In the genomic region with DNA sequence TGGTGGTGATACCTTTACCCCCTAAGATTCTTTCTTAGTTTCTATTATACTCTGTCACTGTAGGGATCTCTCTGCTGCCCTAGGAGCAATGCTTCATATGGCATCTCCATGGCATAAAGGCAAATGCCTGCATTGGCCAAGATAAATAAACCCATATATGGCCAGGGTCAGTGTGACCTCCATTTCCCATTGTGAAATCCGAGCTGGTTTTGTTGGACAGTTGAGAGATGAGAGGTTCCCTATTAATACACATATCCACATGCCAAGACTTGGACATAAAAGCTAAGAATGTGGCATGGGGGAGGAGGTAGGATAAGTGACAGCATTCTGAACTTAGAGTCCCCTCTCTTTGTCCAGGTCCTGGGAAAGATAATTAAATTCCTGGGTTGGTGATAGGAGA, we compare ENCODE assay signal across 18 cellular contexts. TPM values are rescaled to one million over a fixed set of nuclear protein-coding genes. Genes with fewer than 3 reads are reported as not detected.
DNase-seq lines count a peak whose midpoint lies in the region; ATAC-seq and TF ChIP-seq lines count a peak whose summit lies in the region.
"Had no signal": no experiment of that assay in that cellular context is flagged by ENCODE, and none has a peak within 500 bp of the region (broad histone marks: within the 10 kb centered on the region; RNA-seq: fewer than 3 reads in every experiment).

No MANE protein-coding gene starts in this region.

- H3K79me2 ChIP-seq in osteoblast (ENCODE audit: insufficient read depth, low read length), result no peaks in the 10 kb centered on the region

- H3K4me3 ChIP-seq in MG63 (no peak overlapping the region), fibroblast of mammary gland (ENCODE audit: control insufficient read depth, low read depth, low read length) (no peak overlapping the region), osteoblast (ENCODE audit: insufficient read depth, low read length) (no peak overlapping the region), SJCRH30 (no peak overlapping the region)
- H3K4me3 ChIP-seq: smooth muscle cell had no signal

- H2AFZ ChIP-seq in osteoblast (ENCODE audit: low read length), result no peak overlapping the region

- H3K27me3 ChIP-seq in MG63, result no peaks in the 10 kb centered on the region
- peaks cover 34% of the 10 kb centered on the region for H3K27me3 ChIP-seq in osteoblast (ENCODE audit: insufficient read depth, low read length)
- no peaks in the 10 kb centered on the region for H3K27me3 ChIP-seq in SJCRH30

- peaks cover 12% of the 10 kb centered on the region for H3K4me1 ChIP-seq in osteoblast (ENCODE audit: insufficient read depth, low read length)
- H3K4me1 ChIP-seq in SJCRH30, result peaks cover 42% of the 10 kb centered on the region

- H3K9me3 ChIP-seq in MG63, result no peaks in the 10 kb centered on the region
- H3K9me3 ChIP-seq in osteoblast (ENCODE audit: low read depth, low read length), result no peaks in the 10 kb centered on the region
- H3K9me3 ChIP-seq in SJCRH30 (replicated peaks), result no peaks in the 10 kb centered on the region

- no peaks in the 10 kb centered on the region for H4K20me1 ChIP-seq in osteoblast (ENCODE audit: insufficient read depth, low read length)

- TF ChIP-seq CTCF in fibroblast of mammary gland (conservative IDR thresholded peaks at IDR 0.05; ENCODE audit: control insufficient read depth, insufficient read depth, low read depth, low read length), result no peak
- TF ChIP-seq CTCF in osteoblast (IDR thresholded peaks at IDR 0.05; ENCODE audit: extremely low read depth, low read depth, low read length), result no peak

- H3K36me3 ChIP-seq in MG63 (no peaks in the 10 kb centered on the region), osteoblast (ENCODE audit: insufficient read depth, low read length) (no peaks in the 10 kb centered on the region), SJCRH30 (no peaks in the 10 kb centered on the region)

- H3K4me2 ChIP-seq in osteoblast (ENCODE audit: insufficient read depth, low read length), result peak overlapping the region; percentile 47
- H3K4me2 ChIP-seq: smooth muscle cell had no signal

- H3K27ac ChIP-seq in osteoblast (ENCODE audit: low read depth, low read length) (no peak overlapping the region), SJCRH30 (no peak overlapping the region)

- DNase-seq in EH (ENCODE audit: low read depth) (peak; percentile 89), MG63 (peak; percentile 35), fibroblast of mammary gland (ENCODE audit: low read depth) (peak; percentile 45), osteoblast (ENCODE audit: insufficient read length, low spot score, missing footprints) (peak; percentile 59), NCI-H345 treated with DMSO at 0.1 percent for 48 hours (lab: John Stamatoyannopoulos, UW; ENCODE audit: unreplicated experiment) (no peak), SJCRH30 (no peak)
- DNase-seq: activated CD4-positive, alpha-beta T cell treated with anti-CD3 and anti-CD28 coated beads, Interleukin-2, amount 50 U/mL, for 1 hour; activated naive CD8-positive, alpha-beta T cell treated with anti-CD3 and anti-CD28 coated beads, Interleukin-2, amount 50 U/mL, for 24 hours; activated T-cell treated with anti-CD3 and anti-CD28 coated beads, Interleukin-2, amount 50 U/mL, for 4 hours; CD4-positive, CD25-positive, alpha-beta regulatory T cell; NCI-H1092; NCI-H2171 treated with DMSO at 0.1 percent for 48 hours; stimulated activated naive CD8-positive, alpha-beta T cell treated with anti-CD3 and anti-CD28 coated beads, Interleukin-15, Interleukin-2, amounts not matched to agents 100 U/mL and 50 U/mL, for 24 hours had no signal

- no peak for ATAC-seq in HG03565 (IDR thresholded peaks at IDR 0.05; ENCODE audit: unreplicated experiment)
- ATAC-seq: activated naive CD8-positive, alpha-beta T cell treated with anti-CD3 and anti-CD28 coated beads, Interleukin-2, amount 50 U/mL, for 24 hours; activated T-cell treated with anti-CD3 and anti-CD28 coated beads, Interleukin-2, amount 50 U/mL, for 4 hours; stimulated activated naive CD8-positive, alpha-beta T cell treated with anti-CD3 and anti-CD28 coated beads, Interleukin-15, Interleukin-2, amounts not matched to agents 100 U/mL and 50 U/mL, for 24 hours had no signal

RNA-seq across cellular contexts. Expression of a gene that starts 1.4 kb away (rescaled TPM):
- 991 and 1,067 TPM in 2 replicates for total RNA-seq in MG63 (2014; rRNA removed; shearing (Covaris generic); ENCODE audit: low replicate concordance)
- total RNA-seq in osteoblast, result 299 and 306 TPM in 2 replicates
- 248 and 262 TPM in 2 replicates for total RNA-seq in SJCRH30 (2014; rRNA removed; shearing (Covaris generic))

RNA-seq across cellular contexts. Expression of a gene that starts 15.6 kb away (rescaled TPM):
- total RNA-seq in MG63 (2014; rRNA removed; shearing (Covaris generic); ENCODE audit: low replicate concordance), result not detected in 2 replicates
- total RNA-seq in osteoblast, result not detected in 2 replicates
- total RNA-seq in SJCRH30 (2014; rRNA removed; shearing (Covaris generic)), result not detected in 2 replicates
- total RNA-seq: activated T-cell treated with anti-CD3 and anti-CD28 coated beads, Interleukin-2, amount 50 U/mL, for 4 hours; CD4-positive, CD25-positive, alpha-beta regulatory T cell; epithelial cell of proximal tubule; G401; H1; smooth muscle cell had no signal

RNA-seq across cellular contexts. Expression of a gene that starts 30.2 kb away (rescaled TPM):
- total RNA-seq in MG63 (2014; rRNA removed; shearing (Covaris generic); ENCODE audit: low replicate concordance), result 208 and 217 TPM in 2 replicates
- total RNA-seq in osteoblast, result 88.3 and 98.1 TPM in 2 replicates
- 114 and 129 TPM in 2 replicates for total RNA-seq in SJCRH30 (2014; rRNA removed; shearing (Covaris generic))

RNA-seq across cellular contexts. Expression of a gene that starts 35.7 kb away (rescaled TPM):
- not detected in 2 replicates for total RNA-seq in MG63 (2014; rRNA removed; shearing (Covaris generic); ENCODE audit: low replicate concordance)
- under 0.01 TPM in 2 replicates for total RNA-seq in osteoblast
- 0.04 TPM in 1 of 2 replicates, not detected in the other for total RNA-seq in SJCRH30 (2014; rRNA removed; shearing (Covaris generic))
- total RNA-seq: epithelial cell of proximal tubule, G401, H1 had no signal

Comparison
In these comparisons a context has a peak if more than half of its experiments do, and no peak if none do; other contexts are left out.
1. DNase-seq: peak in EH (single experiment), MG63 (single experiment), fibroblast of mammary gland (single experiment) and osteoblast (single experiment); none in NCI-H345 treated with DMSO at 0.1 percent for 48 hours (single experiment) and SJCRH30 (0 of 2).